ENCODE assay signal across 15 cellular contexts in the genomic region with DNA sequence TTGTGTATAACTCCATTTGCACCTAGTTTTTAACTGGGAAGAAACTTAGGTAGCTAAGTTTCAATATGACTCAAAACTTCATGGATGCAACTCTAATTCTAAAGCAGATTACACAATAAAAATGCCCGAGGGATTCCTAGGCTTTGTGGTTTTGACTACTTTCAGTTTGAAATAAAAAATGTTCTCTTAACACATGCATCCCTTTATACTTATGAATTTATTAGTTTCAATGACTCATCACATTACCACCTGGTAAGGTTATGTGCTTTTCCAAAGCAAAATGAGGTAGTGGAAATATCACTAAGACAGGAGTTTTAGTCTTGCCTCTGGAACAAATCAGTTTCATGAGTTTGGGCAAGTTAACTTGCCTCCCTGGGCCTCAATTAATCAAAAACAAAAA.
DNase-seq lines count a peak whose midpoint lies in the region; ATAC-seq, FAIRE-seq and TF ChIP-seq lines count a peak whose summit lies in the region.
"Had no signal": no experiment of that assay in that cellular context is flagged by ENCODE, and none has a peak within 500 bp of the region (broad histone marks: within the 10 kb centered on the region; RNA-seq: fewer than 3 reads in every experiment).

No MANE protein-coding gene starts in this region.

- H3K4me1 ChIP-seq in mesenchymal stem cell (ENCODE audit: control insufficient read depth, insufficient read depth, low read depth, low read length): peaks cover 2% of the 10 kb centered on the region
- H3K4me1 ChIP-seq: tibial artery had no signal

- H3K4ac ChIP-seq in mesenchymal stem cell (ENCODE audit: low read depth in 1 of 2, low read length in 2 of 2): no peak overlapping the region

- H2BK120ac ChIP-seq in mesenchymal stem cell (ENCODE audit: low read depth, low read length): no peak overlapping the region

- no peaks in the 10 kb centered on the region for H3K9me3 ChIP-seq in mesenchymal stem cell (ENCODE audit: control insufficient read depth, low read length)
- H3K9me3 ChIP-seq: ovary, tibial artery had no signal

- H3K18ac ChIP-seq in mesenchymal stem cell (ENCODE audit: low read depth in 1 of 2, low read length in 2 of 2): no peak overlapping the region

- no peak for ATAC-seq in GM21529 (IDR thresholded peaks at IDR 0.05; ENCODE audit: unreplicated experiment)
- ATAC-seq in HG03520 (IDR thresholded peaks at IDR 0.05; ENCODE audit: unreplicated experiment): no peak
- ATAC-seq in Right ventricle myocardium superior (ENCODE audit: poor library complexity): no peak
- no peak for ATAC-seq in HG03025 (IDR thresholded peaks at IDR 0.05; ENCODE audit: low FRiP score, unreplicated experiment)

- no peak overlapping the region for H2AK5ac ChIP-seq in mesenchymal stem cell (ENCODE audit: low read length, severe bottlenecking)

- DNase-seq in AG09309 (ENCODE audit: low read depth) (peak; percentile 66), M059J (ENCODE audit: low read depth) (peak; percentile 97), bronchial epithelial cell (ENCODE audit: low read depth) (peak; percentile 92), mesenchymal stem cell (peak; percentile 63), Right ventricle myocardium superior (no peak)
- DNase-seq: activated CD4-positive, alpha-beta T cell treated with anti-CD3 and anti-CD28 coated beads for 1 hour; activated naive CD4-positive, alpha-beta T cell treated with Interleukin-2 at 50 U/mL for 16 hours; left cardiac atrium; NCI-H2029; ovary; tibial artery had no signal

- TF ChIP-seq CTCF in AG09309 (IDR thresholded peaks at IDR 0.05; ENCODE audit: control insufficient read depth, insufficient read depth, low read depth, low read length, missing control alignments) (no peak), bronchial epithelial cell (IDR thresholded peaks at IDR 0.05; ENCODE audit: insufficient read depth, low read length, severe bottlenecking) (no peak)

- H3K9ac ChIP-seq in mesenchymal stem cell (ENCODE audit: low read length): no peak overlapping the region

- H3K4me3 ChIP-seq in AG09309 (ENCODE audit: control insufficient read depth, low read depth, low read length) (no peak overlapping the region), bronchial epithelial cell (ENCODE audit: low read depth, low read length) (no peak overlapping the region), mesenchymal stem cell (ENCODE audit: insufficient read depth in 1 of 2, low read depth in 1 of 2, low read length in 2 of 2) (no peak overlapping the region)
- H3K4me3 ChIP-seq: ovary, tibial artery had no signal

- H3K36me3 ChIP-seq in bronchial epithelial cell (ENCODE audit: control insufficient read depth, insufficient read depth, low read length) (no peaks in the 10 kb centered on the region), mesenchymal stem cell (ENCODE audit: control insufficient read depth in 1 of 2, insufficient read depth in 2 of 2, low read depth in 1 of 2, low read length in 2 of 2) (no peaks in the 10 kb centered on the region)
- H3K36me3 ChIP-seq: ovary, tibial artery had no signal

- no peak overlapping the region for H2AFZ ChIP-seq in mesenchymal stem cell (ENCODE audit: low read depth, low read length)

- no peak overlapping the region for H3K27ac ChIP-seq in mesenchymal stem cell (ENCODE audit: low read length, poor library complexity, severe bottlenecking)
- H3K27ac ChIP-seq: C4-2B, ovary, tibial artery had no signal

- H2BK5ac ChIP-seq in mesenchymal stem cell (ENCODE audit: low read depth, low read length, poor library complexity, severe bottlenecking): no peak overlapping the region

- H2BK12ac ChIP-seq in mesenchymal stem cell (ENCODE audit: low read length in 2 of 2): no peak overlapping the region

- no peak overlapping the region for H4K8ac ChIP-seq in mesenchymal stem cell (ENCODE audit: low read length)

- no peak overlapping the region for H3K23ac ChIP-seq in mesenchymal stem cell (ENCODE audit: low read length in 2 of 2)

- H3K4me2 ChIP-seq in mesenchymal stem cell (ENCODE audit: low read length, poor library complexity, severe bottlenecking): no peak overlapping the region

- H3K27me3 ChIP-seq in bronchial epithelial cell (ENCODE audit: control insufficient read depth, insufficient read depth, low read length) (no peaks in the 10 kb centered on the region), mesenchymal stem cell (ENCODE audit: control insufficient read depth in 1 of 2, insufficient read depth in 1 of 2, low read length in 2 of 2) (peaks cover 0 to 16% of the 10 kb centered on the region in 2 experiments)
- H3K27me3 ChIP-seq: ovary, tibial artery had no signal

- H3K14ac ChIP-seq in mesenchymal stem cell (ENCODE audit: low read length in 2 of 2): no peak overlapping the region

- H3K79me1 ChIP-seq in mesenchymal stem cell (replicated peaks; ENCODE audit: low read length, poor library complexity, severe bottlenecking): peaks cover 4% of the 10 kb centered on the region

- intact Hi-C loops in Right ventricle myocardium superior (cut with DNase I): no loop called here

- H4K91ac ChIP-seq in mesenchymal stem cell (ENCODE audit: low read length): no peak overlapping the region

- no peak for FAIRE-seq in bronchial epithelial cell (lab: Jason Lieb, UNC)

- no peak overlapping the region for H2BK15ac ChIP-seq in mesenchymal stem cell (ENCODE audit: low read depth, poor library complexity, severe bottlenecking)

- WGBS in mesenchymal stem cell: no CpG with 5 or more reads among the region's 1 CpG
